ENCODE assay signal across 11 cellular contexts in the genomic region with DNA sequence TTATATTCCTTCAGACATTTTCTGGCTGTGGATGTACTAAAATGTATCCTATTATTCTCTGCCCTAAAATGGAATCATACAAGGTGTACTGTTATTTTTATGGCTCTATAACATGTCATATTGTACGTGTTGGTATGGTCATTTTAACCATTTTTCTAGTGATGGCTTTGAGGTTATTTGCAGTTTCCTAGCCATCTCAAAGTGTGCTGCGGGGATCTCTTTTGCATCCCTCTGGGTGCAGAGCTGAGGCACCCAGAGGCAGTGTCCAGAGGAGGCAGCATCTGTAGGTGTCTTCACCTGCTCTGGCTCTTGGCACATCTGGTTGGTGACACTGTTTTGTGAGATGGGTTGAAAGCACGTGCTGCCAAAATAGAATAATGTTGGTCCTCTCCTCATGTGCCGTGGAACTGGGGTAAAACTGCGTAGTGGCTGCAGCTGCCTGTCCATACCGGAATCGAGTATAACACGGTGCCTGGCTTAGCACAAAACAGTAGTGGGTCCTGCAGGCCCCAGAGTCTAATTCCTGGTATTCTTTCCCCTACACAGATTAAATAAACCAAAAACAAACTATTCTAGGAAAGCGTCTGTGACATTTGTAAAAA. TPM values are rescaled to one million over a fixed set of nuclear protein-coding genes. Genes with fewer than 3 reads are reported as not detected.
DNase-seq lines count a peak whose midpoint lies in the region; ATAC-seq and TF ChIP-seq lines count a peak whose summit lies in the region.
"Had no signal": no experiment of that assay in that cellular context is flagged by ENCODE, and none has a peak within 500 bp of the region (broad histone marks: within the 10 kb centered on the region; RNA-seq: fewer than 3 reads in every experiment).

No MANE protein-coding gene starts in this region.

- peak overlapping the region; percentile 65 for H3K27ac Mint-ChIP-seq in activated naive CD4-positive, alpha-beta T cell treated with anti-CD3 and anti-CD28 coated beads, Interleukin-2, amount 10 ng/mL, durations not matched to agents 7 days and 5 days

- H2BK5ac ChIP-seq in mesendoderm (ENCODE audit: low read length) = no peak overlapping the region

- no peaks in the 10 kb centered on the region for H3K27me3 ChIP-seq in mesendoderm (ENCODE audit: insufficient read depth, low read length, poor library complexity)

- CTCF ChIA-PET in activated naive CD4-positive, alpha-beta T cell treated with anti-CD3 and anti-CD28 coated beads, Interleukin-2, amount 10 ng/mL, durations not matched to agents 7 days and 5 days (lab: Charles Lee) = no interaction called here

- H3K4ac ChIP-seq in mesendoderm (ENCODE audit: low read depth, low read length) = no peak overlapping the region

- H3K79me1 ChIP-seq in mesendoderm (ENCODE audit: low read length) = no peaks in the 10 kb centered on the region

- no peak overlapping the region for H2BK15ac ChIP-seq in mesendoderm (replicated peaks; ENCODE audit: low read depth)

- H3K27ac ChIP-seq in coronary artery (peak overlapping the region; percentile 27 to 68), mesendoderm (ENCODE audit: low read depth, low read length) (no peak overlapping the region)

- H3K4me1 ChIP-seq in mesendoderm (ENCODE audit: control insufficient read depth, low read depth, low read length) = no peaks in the 10 kb centered on the region

- H4K5ac ChIP-seq in mesendoderm (ENCODE audit: low read length) = no peak overlapping the region

- H3K36me3 ChIP-seq in mesendoderm (ENCODE audit: control insufficient read depth, insufficient read depth, low read length) = no peaks in the 10 kb centered on the region

- no peak overlapping the region for H3K23ac ChIP-seq in mesendoderm (ENCODE audit: low read length)

- H3K9me3 Mint-ChIP-seq in activated naive CD4-positive, alpha-beta T cell treated with anti-CD3 and anti-CD28 coated beads, Interleukin-2, amount 10 ng/mL, durations not matched to agents 7 days and 5 days = no peaks in the 10 kb centered on the region
- H3K9me3 Mint-ChIP-seq: naive thymus-derived CD4-positive, alpha-beta T cell had no signal

- peaks cover 84% of the 10 kb centered on the region for H3K4me1 Mint-ChIP-seq in activated naive CD4-positive, alpha-beta T cell treated with anti-CD3 and anti-CD28 coated beads, Interleukin-2, amount 10 ng/mL, durations not matched to agents 7 days and 5 days

- H4K8ac ChIP-seq in mesendoderm (ENCODE audit: low read depth, low read length) = no peak overlapping the region

- H3K4me2 ChIP-seq in mesendoderm (ENCODE audit: low read length) = no peak overlapping the region

- H3K36me3 Mint-ChIP-seq in activated naive CD4-positive, alpha-beta T cell treated with anti-CD3 and anti-CD28 coated beads, Interleukin-2, amount 10 ng/mL, durations not matched to agents 7 days and 5 days = peaks cover 72% of the 10 kb centered on the region

- WGBS in mesendoderm (ENCODE audit: extremely low coverage, insufficient coverage, low lambda C conversion rate) = no CpG with 5 or more reads among the region's 9 CpGs

- DNase-seq in activated naive CD4-positive, alpha-beta T cell treated with anti-CD3 and anti-CD28 coated beads, Interleukin-2, amount 10 ng/mL, durations not matched to agents 7 days and 5 days = no peak
- DNase-seq in activated naive CD4-positive, alpha-beta T cell (lab: John Stamatoyannopoulos, UW) = no peak
- DNase-seq in coronary artery (ENCODE audit: low spot score) = peak; percentile 71
- DNase-seq in mesenteric fat pad (ENCODE audit: low spot score) = peak; percentile 43
- DNase-seq in ureter (ENCODE audit: low spot score) = peak; percentile 40
- DNase-seq in NCI-H2227 (lab: John Stamatoyannopoulos, UW; ENCODE audit: unreplicated experiment) = no peak
- no peak for DNase-seq in mesendoderm
- DNase-seq: activated CD4-positive, alpha-beta T cell treated with anti-CD3 and anti-CD28 coated beads, Interleukin-2, amount 50 U/mL, for 4 hours; NCI-H2171 treated with DMSO at 0.1 percent for 48 hours had no signal

- H3K56ac ChIP-seq in mesendoderm (ENCODE audit: low read length) = no peak overlapping the region

- no peak for ATAC-seq in HG02610 (IDR thresholded peaks at IDR 0.05; ENCODE audit: unreplicated experiment)
- ATAC-seq: naive thymus-derived CD4-positive, alpha-beta T cell had no signal

- no peaks in the 10 kb centered on the region for H3K79me2 ChIP-seq in mesendoderm (ENCODE audit: control insufficient read depth, insufficient read depth, low read length)

- no peak overlapping the region for H3K4me3 Mint-ChIP-seq in activated naive CD4-positive, alpha-beta T cell treated with anti-CD3 and anti-CD28 coated beads, Interleukin-2, amount 10 ng/mL, durations not matched to agents 7 days and 5 days

- H3K27me3 Mint-ChIP-seq in activated naive CD4-positive, alpha-beta T cell treated with anti-CD3 and anti-CD28 coated beads, Interleukin-2, amount 10 ng/mL, durations not matched to agents 7 days and 5 days = no peaks in the 10 kb centered on the region
- H3K27me3 Mint-ChIP-seq: naive thymus-derived CD4-positive, alpha-beta T cell had no signal

- H3K4me3 ChIP-seq in coronary artery (peak overlapping the region; percentile 49), mesendoderm (ENCODE audit: low read length) (no peak overlapping the region)

- H3K18ac ChIP-seq in mesendoderm (ENCODE audit: low read length) = no peak overlapping the region

- TF ChIP-seq CTCF in coronary artery (IDR thresholded peaks at IDR 0.05) = no peak

- no peak overlapping the region for H2AK5ac ChIP-seq in mesendoderm (ENCODE audit: low read length)

- H2BK120ac ChIP-seq in mesendoderm (ENCODE audit: low read depth, low read length) = no peak overlapping the region

- no peak overlapping the region for H3K9ac ChIP-seq in mesendoderm (ENCODE audit: low read length)

RNA-seq across cellular contexts. Expression of a gene that starts 12.8 kb away (rescaled TPM):
- total RNA-seq in mesenteric fat pad (1,527 TPM), ureter (1,155 TPM)
- 3.7 TPM for polyA plus RNA-seq in mesendoderm (2013, experiment 1 of 2)
- 4.5 TPM for polyA plus RNA-seq in mesendoderm (2013, experiment 2 of 2)

RNA-seq across cellular contexts. Expression of a gene that starts 49.0 kb away (rescaled TPM):
- total RNA-seq in mesenteric fat pad (44.0 TPM), ureter (31.2 TPM)
- 10.9 TPM for polyA plus RNA-seq in mesendoderm (2013, experiment 1 of 2)
- polyA plus RNA-seq in mesendoderm (2013, experiment 2 of 2) = 10.4 TPM

RNA-seq across cellular contexts. Expression of a gene that starts 53.0 kb away (rescaled TPM):
- total RNA-seq in mesenteric fat pad = 8.7 TPM
- 9.4 TPM for total RNA-seq in ureter
- polyA plus RNA-seq in mesendoderm (2013, experiment 1 of 2) = 0.95 TPM
- polyA plus RNA-seq in mesendoderm (2013, experiment 2 of 2) = 0.76 TPM

Comparison
In these comparisons a context has a peak if more than half of its experiments do, and no peak if none do; other contexts are left out.
1. DNase-seq: peak in coronary artery (single experiment), mesenteric fat pad (single experiment) and ureter (single experiment); none in activated naive CD4-positive, alpha-beta T cell treated with anti-CD3 and anti-CD28 coated beads, Interleukin-2, amount 10 ng/mL, durations not matched to agents 7 days and 5 days (single experiment), activated naive CD4-positive, alpha-beta T cell (0 of 4), NCI-H2227 (single experiment) and mesendoderm (single experiment).